ENCODE assay signal across 21 cellular contexts in the genomic region with DNA sequence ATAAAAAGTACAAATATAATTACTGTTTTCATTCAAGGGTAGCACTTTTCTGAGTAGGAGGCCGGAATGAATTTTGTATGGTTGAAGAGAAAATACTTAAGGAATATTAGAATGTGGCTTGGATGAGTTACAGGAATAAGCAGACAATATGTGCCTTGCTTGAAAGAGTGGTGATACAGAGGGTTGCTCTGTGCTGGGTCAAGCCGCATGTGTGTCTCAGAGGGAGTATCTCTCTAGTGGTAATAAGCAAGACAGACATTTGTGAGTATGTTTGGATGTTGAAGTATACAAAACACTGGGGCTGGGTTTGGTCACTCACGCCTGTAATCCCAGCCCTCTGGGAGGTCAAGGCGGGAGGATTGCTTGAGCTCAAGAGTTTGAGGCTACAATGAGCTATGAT.
A peak's percentile ranks its signal among the peaks of the same experiment; 100 is the strongest.
DNase-seq lines count a peak whose midpoint lies in the region; ATAC-seq and TF ChIP-seq lines count a peak whose summit lies in the region.
"Had no signal": no experiment of that assay in that cellular context is flagged by ENCODE, and none has a peak within 500 bp of the region (broad histone marks: within the 10 kb centered on the region; RNA-seq: fewer than 3 reads in every experiment).

No MANE protein-coding gene starts in this region.

- H3K36me3 ChIP-seq in mammary epithelial cell (ENCODE audit: insufficient read depth, low read length) (no peaks in the 10 kb centered on the region), breast epithelium (no peaks in the 10 kb centered on the region)

- TF ChIP-seq CTCF in mammary epithelial cell (conservative IDR thresholded peaks at IDR 0.05 in 1 of 2, IDR thresholded peaks at IDR 0.05 in 1 of 2; ENCODE audit: extremely low read depth in 1 of 2, insufficient read depth in 1 of 2, low read depth in 1 of 2, low read length in 2 of 2) (no peak), breast epithelium (IDR thresholded peaks at IDR 0.05) (no peak), fibroblast of mammary gland (conservative IDR thresholded peaks at IDR 0.05; ENCODE audit: control insufficient read depth, insufficient read depth, low read depth, low read length) (no peak)

- BruUV-seq in mammary epithelial cell (replicated peaks; lab: Mats Ljungman, UMichigan) = no TSS peak

- no peak overlapping the region for H3K4me3 ChIP-seq in mammary epithelial cell (replicated peaks in 1 of 3; ENCODE audit: insufficient read depth in 1 of 3, low read depth in 2 of 3, low read length in 3 of 3)
- H3K4me3 ChIP-seq in breast epithelium = no peak overlapping the region
- H3K4me3 ChIP-seq in fibroblast of mammary gland (ENCODE audit: control insufficient read depth, low read depth, low read length) = no peak overlapping the region
- H3K4me3 ChIP-seq: PC-9 had no signal

- dilution Hi-C loops in mammary epithelial cell (cut with HindIII; ENCODE audit: low sequenced_read_pairs) = no loop called here

- H3K9me3 ChIP-seq in mammary epithelial cell (replicated peaks; ENCODE audit: insufficient read depth, low read length) (no peaks in the 10 kb centered on the region), breast epithelium (no peaks in the 10 kb centered on the region)

- no peaks in the 10 kb centered on the region for H3K27me3 Mint-ChIP-seq in activated naive CD4-positive, alpha-beta T cell treated with anti-CD3 and anti-CD28 coated beads, Interleukin-2, amount 10 ng/mL, durations not matched to agents 7 days and 5 days

- no peaks in the 10 kb centered on the region for H4K20me1 ChIP-seq in mammary epithelial cell (ENCODE audit: insufficient read depth, low read length)

- no peaks in the 10 kb centered on the region for H3K36me3 Mint-ChIP-seq in activated naive CD4-positive, alpha-beta T cell treated with anti-CD3 and anti-CD28 coated beads, Interleukin-2, amount 10 ng/mL, durations not matched to agents 7 days and 5 days

- H2AFZ ChIP-seq in mammary epithelial cell (ENCODE audit: low read depth, low read length) = no peak overlapping the region
- H2AFZ ChIP-seq: PC-9 had no signal

- no peaks in the 10 kb centered on the region for H3K4me1 Mint-ChIP-seq in activated naive CD4-positive, alpha-beta T cell treated with anti-CD3 and anti-CD28 coated beads, Interleukin-2, amount 10 ng/mL, durations not matched to agents 7 days and 5 days

- peak; percentile 24 for ATAC-seq in HG02885 (IDR thresholded peaks at IDR 0.05; ENCODE audit: poor library complexity, unreplicated experiment)
- ATAC-seq in HG03159 (IDR thresholded peaks at IDR 0.05; ENCODE audit: unreplicated experiment) = no peak

- in situ Hi-C loops in mammary epithelial cell (cut with MboI; ENCODE audit: low sequenced_read_pairs in 2 of 2) = no loop called here

- 83% methylated on average over 4 of the region's 4 CpGs for WGBS in mammary epithelial cell (ENCODE audit: low coverage, missing lambda C conversion rate)

- no peak overlapping the region for H3K4me2 ChIP-seq in mammary epithelial cell (ENCODE audit: insufficient read depth, low read depth, low read length)
- H3K4me2 ChIP-seq: KMS-11, PC-9 had no signal

- H3K27ac ChIP-seq in mammary epithelial cell (ENCODE audit: insufficient read depth, low read depth, low read length) (peak overlapping the region; percentile 34), breast epithelium (no peak overlapping the region)
- H3K27ac ChIP-seq: 22Rv1, C4-2B, KMS-11, PC-9 had no signal

- CTCF ChIA-PET in mammary epithelial cell (lab: Charles Lee; ENCODE audit: low non-redundant PET) = no interaction called here
- CTCF ChIA-PET in activated naive CD4-positive, alpha-beta T cell treated with anti-CD3 and anti-CD28 coated beads, Interleukin-2, amount 10 ng/mL, durations not matched to agents 7 days and 5 days (lab: Charles Lee) = no interaction called here

- no peak overlapping the region for H3K4me3 Mint-ChIP-seq in activated naive CD4-positive, alpha-beta T cell treated with anti-CD3 and anti-CD28 coated beads, Interleukin-2, amount 10 ng/mL, durations not matched to agents 7 days and 5 days

- H3K9me3 Mint-ChIP-seq in activated naive CD4-positive, alpha-beta T cell treated with anti-CD3 and anti-CD28 coated beads, Interleukin-2, amount 10 ng/mL, durations not matched to agents 7 days and 5 days = peaks cover 6% of the 10 kb centered on the region

- no peak overlapping the region for H3K27ac Mint-ChIP-seq in activated naive CD4-positive, alpha-beta T cell treated with anti-CD3 and anti-CD28 coated beads, Interleukin-2, amount 10 ng/mL, durations not matched to agents 7 days and 5 days

- intact Hi-C loops in mammary epithelial cell (cut with micrococcal nuclease) (no loop called here), breast epithelium (cut with DNase I; ENCODE audit: low total_unique reads) (no loop called here)

- no peaks in the 10 kb centered on the region for H3K27me3 ChIP-seq in mammary epithelial cell (ENCODE audit: insufficient read depth, low read length)
- H3K27me3 ChIP-seq in breast epithelium = no peaks in the 10 kb centered on the region

- DNase-seq in mammary epithelial cell = no peak
- no peak for DNase-seq in breast epithelium (ENCODE audit: low spot score in 2 of 2)
- peak; percentile 26 for DNase-seq in fibroblast of mammary gland (ENCODE audit: low read depth)
- no peak for DNase-seq in occipital lobe (lab: John Stamatoyannopoulos, UW)
- DNase-seq in activated naive CD4-positive, alpha-beta T cell treated with anti-CD3 and anti-CD28 coated beads, Interleukin-2, amount 10 ng/mL, durations not matched to agents 7 days and 5 days = no peak
- DNase-seq in GDM1 (lab: John Stamatoyannopoulos, UW) = no peak
- DNase-seq: AML-193, DMS79, H7, MV-4-11, NCI-H1417, NCI-H187, NCI-H2107, NCI-H2227 treated with DMSO at 0.1 percent for 48 hours, NCI-H524, PC-9 had no signal

- H3K4me1 ChIP-seq in mammary epithelial cell (ENCODE audit: insufficient read depth, low read length) (peaks cover 18% of the 10 kb centered on the region), breast epithelium (no peaks in the 10 kb centered on the region)

- H3K9ac ChIP-seq in mammary epithelial cell (ENCODE audit: insufficient read depth, low read length) = no peak overlapping the region
- H3K9ac ChIP-seq: KMS-11 had no signal

- TF ChIP-seq POLR2A in breast epithelium (IDR thresholded peaks at IDR 0.05) = no peak

- no peaks in the 10 kb centered on the region for H3K79me2 ChIP-seq in mammary epithelial cell (ENCODE audit: insufficient read depth, low read length)
